In genomic region chr5:29005386-29005785, GRCh38 we compare ENCODE assay signal across 12 cellular contexts.
DNase-seq lines count a peak whose midpoint lies in the region; ATAC-seq, FAIRE-seq and TF ChIP-seq lines count a peak whose summit lies in the region.
"Had no signal": no experiment of that assay in that cellular context is flagged by ENCODE, and none has a peak within 500 bp of the region (broad histone marks: within the 10 kb centered on the region; RNA-seq: fewer than 3 reads in every experiment).

No MANE protein-coding gene starts in this region.

- DNase-seq in H54 (ENCODE audit: insufficient read length, low spot score) (no peak), M059J (ENCODE audit: low read depth) (peak; percentile 11), WTC11 (ENCODE audit: low spot score) (no peak), mesendoderm (peak; percentile 68), lower leg skin (ENCODE audit: low spot score in 2 of 2) (no peak)
- no peak for DNase-seq in activated naive CD4-positive, alpha-beta T cell treated with anti-CD3 and anti-CD28 coated beads for 36 hours
- DNase-seq: DND-41, NCI-H2171 treated with DMSO at 0.1 percent for 48 hours had no signal

- no peak overlapping the region for H3K56ac ChIP-seq in mesendoderm (ENCODE audit: low read length)

- H3K9ac ChIP-seq in mesendoderm (ENCODE audit: low read length): no peak overlapping the region

- peak; percentile 85 for FAIRE-seq in H54 (lab: Jason Lieb, UNC)

- no peak overlapping the region for H2BK5ac ChIP-seq in mesendoderm (ENCODE audit: low read length)

- H3K27me3 Mint-ChIP-seq in WTC11 (ENCODE audit: low read depth): no peaks in the 10 kb centered on the region
- H3K27me3 Mint-ChIP-seq in activated naive CD4-positive, alpha-beta T cell treated with anti-CD3 and anti-CD28 coated beads for 36 hours (ENCODE audit: low read depth): no peaks in the 10 kb centered on the region

- H3K27ac Mint-ChIP-seq in WTC11: no peak overlapping the region
- no peak overlapping the region for H3K27ac Mint-ChIP-seq in activated naive CD4-positive, alpha-beta T cell treated with anti-CD3 and anti-CD28 coated beads for 36 hours
- H3K27ac Mint-ChIP-seq: T-helper 1 cell treated with Interleukin-12 subunit alpha and Interleukin-12 subunit beta and Interleukin-4 antibody, amounts not matched to agents 30 μg/mL and 1 μg/mL, for 36 hours had no signal

- no CpG with 5 or more reads among the region's 3 CpGs for WGBS in mesendoderm (ENCODE audit: extremely low coverage, insufficient coverage, low lambda C conversion rate)
- WGBS in lower leg skin, 2 donors: 52 to 68% methylated on average over 3 of the region's 3 CpGs

- CTCF ChIA-PET in WTC11 (lab: Charles Lee): interaction anchor here (0.8 to 1.0 kb wide), 2 partner anchors 74 to 213 kb away, joined by 3 to 9 read pairs; no protein-coding TSS in a partner anchor
- CTCF ChIA-PET in activated naive CD4-positive, alpha-beta T cell treated with anti-CD3 and anti-CD28 coated beads for 36 hours (lab: Charles Lee): interaction anchor here (1.3 kb wide), 1 partner anchor 10 kb away, joined by 3 read pairs; no protein-coding TSS in a partner anchor

- no peak overlapping the region for H4K5ac ChIP-seq in mesendoderm (ENCODE audit: low read length)

- H3K79me1 ChIP-seq in mesendoderm (ENCODE audit: low read length): no peaks in the 10 kb centered on the region

- H3K4me3 ChIP-seq in mesendoderm (ENCODE audit: low read length): no peak overlapping the region
- no peak overlapping the region for H3K4me3 ChIP-seq in lower leg skin (ENCODE audit: low read depth, poor library complexity, severe bottlenecking)
- H3K4me3 ChIP-seq: ascending aorta, skin epidermis had no signal

- intact Hi-C loops in activated naive CD4-positive, alpha-beta T cell treated with anti-CD3 and anti-CD28 coated beads for 36 hours (cut with micrococcal nuclease): no loop called here
- intact Hi-C loops in lower leg skin (cut with DNase I; ENCODE audit: low total_unique reads): no loop called here

- TF ChIP-seq POLR2A in H54 (IDR thresholded peaks at IDR 0.05; ENCODE audit: low read depth, low read length): no peak
- TF ChIP-seq POLR2A in lower leg skin (IDR thresholded peaks at IDR 0.05): no peak

- H3K36me3 Mint-ChIP-seq in WTC11: no peaks in the 10 kb centered on the region
- no peaks in the 10 kb centered on the region for H3K36me3 Mint-ChIP-seq in activated naive CD4-positive, alpha-beta T cell treated with anti-CD3 and anti-CD28 coated beads for 36 hours (ENCODE audit: low read depth)

- no peak overlapping the region for H3K4ac ChIP-seq in mesendoderm (ENCODE audit: low read depth, low read length)

- ATAC-seq in WTC11 (peak; percentile 72), GM19467 (IDR thresholded peaks at IDR 0.05; ENCODE audit: unreplicated experiment) (no peak)

- no peak overlapping the region for H2BK15ac ChIP-seq in mesendoderm (replicated peaks; ENCODE audit: low read depth)

- no peak overlapping the region for H3K23ac ChIP-seq in mesendoderm (ENCODE audit: low read length)

- peaks cover 5% of the 10 kb centered on the region for H3K9me3 Mint-ChIP-seq in WTC11
- H3K9me3 Mint-ChIP-seq in activated naive CD4-positive, alpha-beta T cell treated with anti-CD3 and anti-CD28 coated beads for 36 hours: peaks cover 5% of the 10 kb centered on the region

- H3K4me2 ChIP-seq in mesendoderm (ENCODE audit: low read length): no peak overlapping the region

- H3K36me3 ChIP-seq in mesendoderm (ENCODE audit: control insufficient read depth, insufficient read depth, low read length): no peaks in the 10 kb centered on the region
- H3K36me3 ChIP-seq: ascending aorta had no signal

- no peak overlapping the region for H2AK5ac ChIP-seq in mesendoderm (ENCODE audit: low read length)

- TF ChIP-seq CTCF in WTC11 (IDR thresholded peaks at IDR 0.05) (no peak), lower leg skin (IDR thresholded peaks at IDR 0.05) (no peak)

- POLR2A ChIA-PET in WTC11 (lab: Charles Lee): no interaction called here

- H3K4me3 Mint-ChIP-seq in WTC11: no peak overlapping the region
- no peak overlapping the region for H3K4me3 Mint-ChIP-seq in activated naive CD4-positive, alpha-beta T cell treated with anti-CD3 and anti-CD28 coated beads for 36 hours
- H3K4me3 Mint-ChIP-seq: T-helper 1 cell treated with Interleukin-12 subunit alpha and Interleukin-12 subunit beta and Interleukin-4 antibody, amounts not matched to agents 30 μg/mL and 1 μg/mL, for 36 hours had no signal

- H2BK120ac ChIP-seq in mesendoderm (ENCODE audit: low read depth, low read length): no peak overlapping the region

- H3K4me1 Mint-ChIP-seq in WTC11: no peaks in the 10 kb centered on the region
- no peaks in the 10 kb centered on the region for H3K4me1 Mint-ChIP-seq in activated naive CD4-positive, alpha-beta T cell treated with anti-CD3 and anti-CD28 coated beads for 36 hours (ENCODE audit: low read depth)

- H3K79me2 ChIP-seq in mesendoderm (ENCODE audit: control insufficient read depth, insufficient read depth, low read length): no peaks in the 10 kb centered on the region

- peaks cover 3% of the 10 kb centered on the region for H3K4me1 ChIP-seq in mesendoderm (ENCODE audit: control insufficient read depth, low read depth, low read length)
- H3K4me1 ChIP-seq: ascending aorta had no signal

- no peak overlapping the region for H3K18ac ChIP-seq in mesendoderm (ENCODE audit: low read length)

- H3K27me3 ChIP-seq in mesendoderm (ENCODE audit: insufficient read depth, low read length, poor library complexity): no peaks in the 10 kb centered on the region
- H3K27me3 ChIP-seq: ascending aorta had no signal

- H3K27ac ChIP-seq in mesendoderm (ENCODE audit: low read depth, low read length): no peak overlapping the region
- H3K27ac ChIP-seq: ascending aorta, skin epidermis had no signal

- no peak overlapping the region for H4K8ac ChIP-seq in mesendoderm (ENCODE audit: low read depth, low read length)

TF ChIP-seq in WTC11, 78 proteins besides CTCF, POLR2A, EP300 and RAD21:
- no peak for TF ChIP-seq NFYB (CRISPR knock-in tag; conservative IDR thresholded peaks at IDR 0.05; ENCODE audit: low read depth)
- TF ChIP-seq TEAD1 (CRISPR knock-in tag; IDR thresholded peaks at IDR 0.05): no peak

Comparison
In these comparisons a context has a peak if more than half of its experiments do, and no peak if none do; other contexts are left out.
1. DNase-seq: peak in M059J (single experiment) and mesendoderm (single experiment); none in H54 (single experiment), WTC11 (single experiment), activated naive CD4-positive, alpha-beta T cell treated with anti-CD3 and anti-CD28 coated beads for 36 hours (single experiment) and lower leg skin (0 of 2).